ENCODE assay signal across 11 cellular contexts in genomic region chr5:39270172-39270848, GRCh38. TPM values are rescaled to one million over a fixed set of nuclear protein-coding genes. Genes with fewer than 3 reads are reported as not detected.
A peak's percentile ranks its signal among the peaks of the same experiment; 100 is the strongest.
DNase-seq lines count a peak whose midpoint lies in the region; ATAC-seq and TF ChIP-seq lines count a peak whose summit lies in the region.
"Had no signal": no experiment of that assay in that cellular context is flagged by ENCODE, and none has a peak within 500 bp of the region (broad histone marks: within the 10 kb centered on the region; RNA-seq: fewer than 3 reads in every experiment).

No MANE protein-coding gene starts in this region.

- DNase-seq in NOMO-1 treated with DMSO at 0.1 percent for 48 hours (lab: John Stamatoyannopoulos, UW; ENCODE audit: unreplicated experiment) (peak; percentile 96), omental fat pad (ENCODE audit: low spot score) (no peak), midbrain (lab: John Stamatoyannopoulos, UW) (no peak), foreskin fibroblast (no peak), type B pancreatic cell (ENCODE audit: extremely low spot score, unreplicated experiment) (no peak), GM19240 (ENCODE audit: insufficient read length, low spot score) (no peak)
- DNase-seq: NCI-H1105 treated with DMSO at 0.1 percent for 48 hours had no signal

- H3K27me3 Mint-ChIP-seq in type B pancreatic cell, result no peaks in the 10 kb centered on the region

- no peaks in the 10 kb centered on the region for H3K4me1 Mint-ChIP-seq in type B pancreatic cell (ENCODE audit: unreplicated experiment)
- H3K4me1 Mint-ChIP-seq: WTC11 had no signal

- no peaks in the 10 kb centered on the region for H3K36me3 Mint-ChIP-seq in type B pancreatic cell
- H3K36me3 Mint-ChIP-seq: WTC11 had no signal

- no peak for TF ChIP-seq CTCF in omental fat pad (IDR thresholded peaks at IDR 0.05)
- no peak for TF ChIP-seq CTCF in foreskin fibroblast (IDR thresholded peaks at IDR 0.05; ENCODE audit: low read depth, low read length)
- no peak for TF ChIP-seq CTCF in type B pancreatic cell (conservative IDR thresholded peaks at IDR 0.05)

- H3K27ac Mint-ChIP-seq in type B pancreatic cell, result no peak overlapping the region
- H3K27ac Mint-ChIP-seq: WTC11 had no signal

- no peak overlapping the region for H3K4me3 ChIP-seq in foreskin fibroblast (ENCODE audit: low read depth in 1 of 2, low read length in 2 of 2)
- H3K4me3 ChIP-seq: skin epidermis had no signal

- ATAC-seq in GM18868 (IDR thresholded peaks at IDR 0.05; ENCODE audit: unreplicated experiment) (peak; percentile 87), HG02763 (IDR thresholded peaks at IDR 0.05; ENCODE audit: unreplicated experiment) (peak; percentile 43), omental fat pad (ENCODE audit: low FRiP score) (peak; percentile 23)
- ATAC-seq: WTC11 had no signal

- no peaks in the 10 kb centered on the region for H3K9me3 Mint-ChIP-seq in type B pancreatic cell

- H3K4me3 Mint-ChIP-seq in type B pancreatic cell, result no peak overlapping the region
- H3K4me3 Mint-ChIP-seq: WTC11 had no signal

RNA-seq across cellular contexts. Expression of gene FYB1, which starts 50.9 kb away (rescaled TPM):
- total RNA-seq in omental fat pad, result 10 to 100 TPM; 13.2 to 46.2 (median 22.6) TPM
- total RNA-seq in type B pancreatic cell (ENCODE audit: low replicate concordance), result 0.24 and 0.33 TPM in 2 replicates

Comparison
In these comparisons a context has a peak if more than half of its experiments do, and no peak if none do; other contexts are left out.
1. ATAC-seq: peak in every context shown above with its lines; median percentile 87 in GM18868; 43 in HG02763; 23 in omental fat pad.
2. RNA of gene FYB1, which starts 50.9 kb away (total RNA-seq): 13.2 to 46.2 TPM in omental fat pad; 0.24 to 0.33 TPM in type B pancreatic cell; every median in the first group is over 10 times any median in the second.